Comparison of ENCODE assay signal across 12 cellular contexts in genomic region chr5:156411131-156411727, GRCh38.
DNase-seq lines count a peak whose midpoint lies in the region; ATAC-seq and TF ChIP-seq lines count a peak whose summit lies in the region.
"Had no signal": no experiment of that assay in that cellular context is flagged by ENCODE, and none has a peak within 500 bp of the region (broad histone marks: within the 10 kb centered on the region; RNA-seq: fewer than 3 reads in every experiment).

No MANE protein-coding gene starts in this region.

- H3K4me3 ChIP-seq in RWPE2 (ENCODE audit: severe bottlenecking) = no peak overlapping the region
- peak overlapping the region in 1 of 4 donors; percentile 10 for H3K4me3 ChIP-seq in gastrocnemius medialis

- no peak for TF ChIP-seq POLR2A in gastrocnemius medialis (IDR thresholded peaks at IDR 0.05)

- H3K4me1 ChIP-seq in RWPE2 (ENCODE audit: insufficient read depth, poor library complexity, severe bottlenecking) = no peaks in the 10 kb centered on the region
- H3K4me1 ChIP-seq in gastrocnemius medialis = peaks cover 17 to 43% of the 10 kb centered on the region in 2 donors

- in situ Hi-C loops in gastrocnemius medialis (cut with MboI; ENCODE audit: low sequenced_read_pairs in 4 of 4) = no loop called here

- DNase-seq in DMS 273 treated with DMSO at 0.1 percent for 48 hours (lab: John Stamatoyannopoulos, UW) (peak; percentile 79), RWPE2 (ENCODE audit: low spot score) (no peak), foreskin melanocyte (peak; percentile 25), gastrocnemius medialis (no peak), GM10248 (ENCODE audit: extremely low spot score) (no peak), superior temporal gyrus (ENCODE audit: extremely low spot score) (no peak)
- DNase-seq in activated naive CD4-positive, alpha-beta T cell (lab: John Stamatoyannopoulos, UW) = no peak
- DNase-seq in activated CD4-positive, alpha-beta T cell treated with anti-CD3 and anti-CD28 coated beads for 4 hours = no peak
- DNase-seq: activated CD4-positive, alpha-beta T cell treated with anti-CD3 and anti-CD28 coated beads, Interleukin-2, amount 10 ng/mL, durations not matched to agents 7 days and 5 days; activated naive CD8-positive, alpha-beta T cell treated with anti-CD3 and anti-CD28 coated beads, Interleukin-2, amount 10 ng/mL, durations not matched to agents 7 days and 5 days; NCI-H1930 had no signal

- H3K27me3 ChIP-seq in RWPE2 (ENCODE audit: insufficient read depth, poor library complexity, severe bottlenecking) (no peaks in the 10 kb centered on the region), gastrocnemius medialis (no peaks in the 10 kb centered on the region)

- peaks cover 2% of the 10 kb centered on the region for H3K9me3 ChIP-seq in RWPE2 (ENCODE audit: severe bottlenecking)
- no peaks in the 10 kb centered on the region for H3K9me3 ChIP-seq in gastrocnemius medialis

- TF ChIP-seq CTCF in RWPE2 (IDR thresholded peaks at IDR 0.05; ENCODE audit: poor library complexity, severe bottlenecking) (no peak), gastrocnemius medialis (IDR thresholded peaks at IDR 0.05 in 4 of 5, conservative IDR thresholded peaks at IDR 0.05 in 1 of 5) (no peak), GM10248 (IDR thresholded peaks at IDR 0.05; ENCODE audit: control extremely low read depth, extremely low read depth, low read depth, missing control alignments) (no peak)

- POLR2A ChIA-PET in GM10248 (lab: Yijun Ruan, JAX) = no interaction called here

- CTCF ChIA-PET in GM10248 (lab: Yijun Ruan, JAX) = interaction anchor here (0.8 to 1.7 kb wide), 4 partner anchors 17 to 319 kb away, joined by 3 to 4 read pairs (median 3); no protein-coding TSS in a partner anchor

- ATAC-seq in RWPE2 (ENCODE audit: low read depth) = peak; percentile 71
- peak; percentile 64 to 70 for ATAC-seq in gastrocnemius medialis

- intact Hi-C loops in gastrocnemius medialis (cut with DNase I; ENCODE audit: low total_unique reads) = no loop called here

- H3K36me3 ChIP-seq in RWPE2 (ENCODE audit: low read depth) (no peaks in the 10 kb centered on the region), gastrocnemius medialis (no peaks in the 10 kb centered on the region)

- peak overlapping the region; percentile 6 for H3K27ac ChIP-seq in RWPE2 (ENCODE audit: poor library complexity, severe bottlenecking)
- peak overlapping the region; percentile 13 to 70 (median 56) for H3K27ac ChIP-seq in gastrocnemius medialis
- H3K27ac ChIP-seq: HL-60 had no signal

Comparison
In these comparisons a context has a peak if more than half of its experiments do, and no peak if none do; other contexts are left out.
1. DNase-seq: peak in DMS 273 treated with DMSO at 0.1 percent for 48 hours (single experiment) and foreskin melanocyte (single experiment); none in RWPE2 (single experiment), gastrocnemius medialis (0 of 2), activated naive CD4-positive, alpha-beta T cell (0 of 4), GM10248 (single experiment), superior temporal gyrus (single experiment) and activated CD4-positive, alpha-beta T cell treated with anti-CD3 and anti-CD28 coated beads for 4 hours (0 of 2).